Comparison of ENCODE assay signal across 8 cellular contexts in the genomic region with DNA sequence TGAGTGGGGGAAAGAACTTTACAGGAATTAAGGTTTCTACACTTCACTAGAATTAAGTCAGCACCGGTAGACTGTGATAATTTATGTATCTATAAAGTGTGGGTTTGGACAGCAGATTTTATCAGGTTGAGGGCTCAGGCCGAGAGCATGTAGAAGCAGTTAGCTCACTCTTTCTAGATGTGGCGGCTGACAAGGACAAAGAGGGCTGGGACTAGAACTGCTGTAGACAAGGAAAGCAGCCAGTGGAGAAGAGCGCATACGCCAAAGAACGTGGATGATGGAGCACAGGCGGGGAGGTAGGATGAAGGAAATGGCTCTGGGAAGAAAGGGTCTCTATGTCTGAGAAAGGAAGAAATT. TPM values are rescaled to one million over a fixed set of nuclear protein-coding genes. Genes with fewer than 3 reads are reported as not detected.
DNase-seq lines count a peak whose midpoint lies in the region; ATAC-seq and TF ChIP-seq lines count a peak whose summit lies in the region.

No MANE protein-coding gene starts in this region.

- H3K4me1 Mint-ChIP-seq in CD4-positive, alpha-beta T cell (ENCODE audit: low read depth): peaks cover 45% of the 10 kb centered on the region
- peaks cover 28% of the 10 kb centered on the region for H3K4me1 Mint-ChIP-seq in stimulated activated memory B cell treated with anti-CD40 and anti-IgM and Interleukin-4, amounts not matched to agents 10 μg/mL and 1 μg/mL and 100 μg/mL, for 72 hours

- peak; percentile 6 for ATAC-seq in CD4-positive, alpha-beta T cell (ENCODE audit: poor library complexity)
- peak; percentile 27 for ATAC-seq in GM21825 (IDR thresholded peaks at IDR 0.05; ENCODE audit: unreplicated experiment)
- ATAC-seq in stimulated activated memory B cell treated with anti-CD40 and anti-IgM and Interleukin-4, amounts not matched to agents 10 μg/mL and 1 μg/mL and 100 μg/mL, for 72 hours: no peak
- no peak for ATAC-seq in GM18858 (IDR thresholded peaks at IDR 0.05; ENCODE audit: unreplicated experiment)

- H3K4me3 Mint-ChIP-seq in CD4-positive, alpha-beta T cell: peak overlapping the region; percentile 97
- peak overlapping the region; percentile 95 for H3K4me3 Mint-ChIP-seq in stimulated activated memory B cell treated with anti-CD40 and anti-IgM and Interleukin-4, amounts not matched to agents 10 μg/mL and 1 μg/mL and 100 μg/mL, for 72 hours

- H3K27ac Mint-ChIP-seq in CD4-positive, alpha-beta T cell: peak overlapping the region; percentile 94
- peak overlapping the region; percentile 98 for H3K27ac Mint-ChIP-seq in stimulated activated memory B cell treated with anti-CD40 and anti-IgM and Interleukin-4, amounts not matched to agents 10 μg/mL and 1 μg/mL and 100 μg/mL, for 72 hours

- H3K36me3 Mint-ChIP-seq in CD4-positive, alpha-beta T cell (ENCODE audit: low read depth): peaks cover 30% of the 10 kb centered on the region
- H3K36me3 Mint-ChIP-seq in stimulated activated memory B cell treated with anti-CD40 and anti-IgM and Interleukin-4, amounts not matched to agents 10 μg/mL and 1 μg/mL and 100 μg/mL, for 72 hours: peaks cover 12% of the 10 kb centered on the region

- CTCF ChIA-PET in CD4-positive, alpha-beta T cell (lab: Charles Lee): interaction anchor here (0.6 to 3.1 kb wide), 18 partner anchors 9 to 547 kb away, joined by 3 to 14 read pairs (median 3); partner anchors contain the start of gene SSH2

- POLR2A ChIA-PET in CD4-positive, alpha-beta T cell (lab: Charles Lee): interaction anchor here (0.9 to 2.0 kb wide), 11 partner anchors 8 to 1184 kb away, joined by 3 to 8 read pairs (median 4); no protein-coding TSS in a partner anchor

- no peaks in the 10 kb centered on the region for H3K27me3 Mint-ChIP-seq in CD4-positive, alpha-beta T cell
- no peaks in the 10 kb centered on the region for H3K27me3 Mint-ChIP-seq in stimulated activated memory B cell treated with anti-CD40 and anti-IgM and Interleukin-4, amounts not matched to agents 10 μg/mL and 1 μg/mL and 100 μg/mL, for 72 hours

- peak in 3 of 10 experiments; percentile 1 to 35 (median 15) for DNase-seq in CD4-positive, alpha-beta T cell
- DNase-seq in NCI-H526 treated with DMSO at 0.1 percent for 48 hours (lab: John Stamatoyannopoulos, UW): peak; percentile 54
- no peak for DNase-seq in astrocyte of the spinal cord (ENCODE audit: low read depth, low spot score)
- peak; percentile 9 for DNase-seq in iris pigment epithelial cell (ENCODE audit: low read depth)
- no peak for DNase-seq in EL

- no peaks in the 10 kb centered on the region for H3K9me3 ChIP-seq in CD4-positive, alpha-beta T cell (ENCODE audit: control insufficient read depth, low read length)

- TF ChIP-seq CTCF in CD4-positive, alpha-beta T cell (IDR thresholded peaks at IDR 0.05): no peak
- TF ChIP-seq CTCF in astrocyte of the spinal cord (IDR thresholded peaks at IDR 0.05; ENCODE audit: low read depth, low read length): no peak

- no peak overlapping the region for H3K27ac ChIP-seq in CD4-positive, alpha-beta T cell (ENCODE audit: low read depth, low read length)

- H3K4me3 ChIP-seq in astrocyte of the spinal cord (ENCODE audit: low read depth, low read length): peak overlapping the region; percentile 79

- H3K9me3 Mint-ChIP-seq in CD4-positive, alpha-beta T cell: no peaks in the 10 kb centered on the region
- no peaks in the 10 kb centered on the region for H3K9me3 Mint-ChIP-seq in stimulated activated memory B cell treated with anti-CD40 and anti-IgM and Interleukin-4, amounts not matched to agents 10 μg/mL and 1 μg/mL and 100 μg/mL, for 72 hours

- H3K27me3 ChIP-seq in CD4-positive, alpha-beta T cell (ENCODE audit: control insufficient read depth, insufficient read depth, low read length): peaks cover 5% of the 10 kb centered on the region

- intact Hi-C loops in CD4-positive, alpha-beta T cell (cut with DNase I, micrococcal nuclease): loop anchor here (1.0 to 10.0 kb wide), 8 partner anchors 98 to 902 kb away; partner anchors contain the start of genes CPD (in 1 of the 2), CRLF3 (in 1 of the 2), NSRP1 (in 1 of the 2) and TEFM (in 1 of the 2)

- in situ Hi-C loops in astrocyte of the spinal cord (cut with HindIII; ENCODE audit: low sequenced_read_pairs): no loop called here

RNA-seq across cellular contexts. Expression of gene GOSR1, which starts 0.5 kb away (rescaled TPM):
- total RNA-seq in CD4-positive, alpha-beta T cell: 10 to 100 TPM; 43.2 to 45.6 TPM

Comparison
In these comparisons a context has a peak if more than half of its experiments do, and no peak if none do; other contexts are left out.
1. ATAC-seq: peak in CD4-positive, alpha-beta T cell (single experiment) and GM21825 (single experiment); none in stimulated activated memory B cell treated with anti-CD40 and anti-IgM and Interleukin-4, amounts not matched to agents 10 μg/mL and 1 μg/mL and 100 μg/mL, for 72 hours (single experiment) and GM18858 (single experiment).
2. DNase-seq: peak in NCI-H526 treated with DMSO at 0.1 percent for 48 hours (single experiment) and iris pigment epithelial cell (single experiment); none in astrocyte of the spinal cord (single experiment) and EL (single experiment).